Comparison of ENCODE assay signal across 8 cellular contexts in genomic region chr16:69726313-69727060, GRCh38. TPM values are rescaled to one million over a fixed set of nuclear protein-coding genes. Genes with fewer than 3 reads are reported as not detected.
DNase-seq lines count a peak whose midpoint lies in the region; TF ChIP-seq lines count a peak whose summit lies in the region.

NQO1 (minus strand) TSS chr16:69726560; CDS start chr16:69726439, 121 bp downstream.

- peak within 1 kb of the TSS; percentile 90 for H3K23ac ChIP-seq in neuronal stem cell (ENCODE audit: low read depth, low read length, poor library complexity)

- TF ChIP-seq CTCF in LNCaP clone FGC (IDR thresholded peaks at IDR 0.05; ENCODE audit: control insufficient read depth, extremely low read depth, insufficient read depth) (no peak), subcutaneous adipose tissue (IDR thresholded peaks at IDR 0.05; ENCODE audit: low read depth) (no peak)

- no peak within 1 kb of the TSS for H2BK120ac ChIP-seq in neuronal stem cell (ENCODE audit: low read depth, low read length)

- peaks cover 24% of the 10 kb centered on the region for H3K4me1 ChIP-seq in GM23248 (ENCODE audit: insufficient read depth)
- H3K4me1 ChIP-seq in SJCRH30 = no peaks in the 10 kb centered on the region
- peaks cover 4 to 15% of the 10 kb centered on the region in 2 donors for H3K4me1 ChIP-seq in neuronal stem cell (ENCODE audit: control insufficient read depth in 2 of 2, insufficient read depth in 1 of 2, low read depth in 1 of 2, low read length in 2 of 2)

- H3K79me1 ChIP-seq in neuronal stem cell (ENCODE audit: low read depth, low read length) = no peaks in the 10 kb centered on the region

- in situ Hi-C loops in GM23248 (cut with MboI) = loop anchor here (10.0 kb wide), 1 partner anchor 58 kb away; no protein-coding TSS in a partner anchor

- H3K18ac ChIP-seq in neuronal stem cell (ENCODE audit: low read length) = peak within 1 kb of the TSS; percentile 78

- 0 to 1% methylated on average over 31 of the region's 31 CpGs for WGBS in GM23248 (ENCODE audit: low coverage in 1 of 2, low lambda C conversion rate in 2 of 2, missing lambda C conversion rate in 2 of 2), 2 experiments
- no CpG with 5 or more reads among the region's 31 CpGs for WGBS in neuronal stem cell (ENCODE audit: extremely low coverage in 2 of 2, insufficient read length in 2 of 2, insufficient replicate concordance in 1 of 2), 2 donors

- H4K91ac ChIP-seq in neuronal stem cell (ENCODE audit: low read depth, low read length, poor library complexity) = peak within 1 kb of the TSS; percentile 47

- peaks cover 18% of the 10 kb centered on the region; the same call in 1 of the 2 replicates for H3F3A ChIP-seq in GM23248 (ENCODE audit: insufficient read depth)

- H3K4me3 ChIP-seq in GM23248 (peak within 1 kb of the TSS; percentile 93), LNCaP clone FGC (ENCODE audit: low read depth, low read length) (peak within 1 kb of the TSS; percentile 65), SJCRH30 (peak within 1 kb of the TSS; percentile 53), neuronal stem cell (ENCODE audit: low read length in 2 of 2) (peak within 1 kb of the TSS; percentile 50 to 80)

- no peak within 1 kb of the TSS for H2BK12ac ChIP-seq in neuronal stem cell (ENCODE audit: low read length)

- H3K14ac ChIP-seq in neuronal stem cell (ENCODE audit: low read length) = no peak within 1 kb of the TSS

- DNase-seq in EH (ENCODE audit: low read depth) (peak; percentile 100), GM23248 (peak; percentile 98), LNCaP clone FGC (ENCODE audit: low read depth) (peak; percentile 85), SJCRH30 (peak; percentile 91 to 92), foreskin melanocyte (peak; percentile 99), neuronal stem cell (ENCODE audit: low spot score) (peak; percentile 83)
- DNase-seq in activated naive CD4-positive, alpha-beta T cell (lab: John Stamatoyannopoulos, UW) = peak; percentile 58 to 73 (median 66)

- H3K9ac ChIP-seq in GM23248 (peak within 1 kb of the TSS; percentile 88), neuronal stem cell (ENCODE audit: low read depth, low read length, poor library complexity) (peak within 1 kb of the TSS; percentile 82)

- peaks cover 54% of the 10 kb centered on the region for H3K79me2 ChIP-seq in GM23248 (ENCODE audit: insufficient read depth)

- no peak within 1 kb of the TSS for H4K8ac ChIP-seq in neuronal stem cell (ENCODE audit: low read depth, low read length)

- H3K27ac ChIP-seq in GM23248 (peak within 1 kb of the TSS; percentile 92), SJCRH30 (peak within 1 kb of the TSS; percentile 80), neuronal stem cell (replicated peaks; ENCODE audit: low read length) (peak within 1 kb of the TSS; percentile 94)

- H2BK15ac ChIP-seq in neuronal stem cell (ENCODE audit: low read length) = peak within 1 kb of the TSS; percentile 47

- no peaks in the 10 kb centered on the region for H3K36me3 ChIP-seq in GM23248 (ENCODE audit: low read depth)
- no peaks in the 10 kb centered on the region for H3K36me3 ChIP-seq in SJCRH30
- no peaks in the 10 kb centered on the region for H3K36me3 ChIP-seq in neuronal stem cell (replicated peaks in 1 of 2; ENCODE audit: control insufficient read depth in 2 of 2, insufficient read depth in 2 of 2, low read length in 2 of 2)

- H3K4ac ChIP-seq in neuronal stem cell (ENCODE audit: low read length) = no peak within 1 kb of the TSS

- no peaks in the 10 kb centered on the region for H4K20me1 ChIP-seq in GM23248 (ENCODE audit: insufficient read depth)

- H2AFZ ChIP-seq in GM23248 (peak within 1 kb of the TSS; percentile 86), neuronal stem cell (ENCODE audit: low read length) (peak within 1 kb of the TSS; percentile 88)

- peak within 1 kb of the TSS; percentile 69 for H2BK5ac ChIP-seq in neuronal stem cell (ENCODE audit: low read length)

- peak within 1 kb of the TSS; percentile 34 for H2AK5ac ChIP-seq in neuronal stem cell (ENCODE audit: low read depth, low read length)

- H3K27me3 ChIP-seq in GM23248 (replicated peaks; ENCODE audit: insufficient read depth) (no peaks in the 10 kb centered on the region), SJCRH30 (no peaks in the 10 kb centered on the region), neuronal stem cell (ENCODE audit: control insufficient read depth in 3 of 3, insufficient read depth in 3 of 3, low read depth in 1 of 3, low read length in 3 of 3) (no peaks in the 10 kb centered on the region)

- H3K4me2 ChIP-seq in GM23248 (ENCODE audit: unreplicated experiment) (peak within 1 kb of the TSS; percentile 94), neuronal stem cell (ENCODE audit: insufficient read depth, low read length, poor library complexity, severe bottlenecking) (peak within 1 kb of the TSS; percentile 90)

- H3K9me3 ChIP-seq in GM23248 (ENCODE audit: low read depth) = no peaks in the 10 kb centered on the region
- no peaks in the 10 kb centered on the region for H3K9me3 ChIP-seq in SJCRH30 (replicated peaks)
- no peaks in the 10 kb centered on the region for H3K9me3 ChIP-seq in neuronal stem cell (replicated peaks in 1 of 2; ENCODE audit: control insufficient read depth in 2 of 2, insufficient read depth in 1 of 2, low read depth in 1 of 2, low read length in 2 of 2)

- no peaks in the 10 kb centered on the region for H3K9me2 ChIP-seq in GM23248 (ENCODE audit: insufficient read depth)

RNA-seq across cellular contexts. Expression of gene NQO1, which starts in this region (rescaled TPM):
- 332 and 431 TPM in 2 replicates for total RNA-seq in GM23248 (2014; rRNA removed; shearing (Covaris generic))
- 501 and 507 TPM in 2 replicates for polyA plus RNA-seq in GM23248 (2016; fragmentation: Nextera tagmentation; extraction: Ambion mirVana)
- 13.0 and 14.6 TPM in 2 replicates for total RNA-seq in SJCRH30 (2014; rRNA removed; shearing (Covaris generic))
- polyA plus RNA-seq in neuronal stem cell (2013, experiment 1 of 2) = 12.2 TPM
- polyA plus RNA-seq in neuronal stem cell (2013, experiment 2 of 2) = 11.4 TPM
- 100 to 1,000 TPM; 124 to 409 (median 154) TPM for total RNA-seq in subcutaneous adipose tissue

Comparison
In these comparisons a context has a peak if more than half of its experiments do, and no peak if none do; other contexts are left out.
1. Peak in every context shown above with its lines: DNase-seq, H3K4me3 ChIP-seq and H3K27ac ChIP-seq.